Comparison of ENCODE assay signal across 1 cellular context in the genomic region with DNA sequence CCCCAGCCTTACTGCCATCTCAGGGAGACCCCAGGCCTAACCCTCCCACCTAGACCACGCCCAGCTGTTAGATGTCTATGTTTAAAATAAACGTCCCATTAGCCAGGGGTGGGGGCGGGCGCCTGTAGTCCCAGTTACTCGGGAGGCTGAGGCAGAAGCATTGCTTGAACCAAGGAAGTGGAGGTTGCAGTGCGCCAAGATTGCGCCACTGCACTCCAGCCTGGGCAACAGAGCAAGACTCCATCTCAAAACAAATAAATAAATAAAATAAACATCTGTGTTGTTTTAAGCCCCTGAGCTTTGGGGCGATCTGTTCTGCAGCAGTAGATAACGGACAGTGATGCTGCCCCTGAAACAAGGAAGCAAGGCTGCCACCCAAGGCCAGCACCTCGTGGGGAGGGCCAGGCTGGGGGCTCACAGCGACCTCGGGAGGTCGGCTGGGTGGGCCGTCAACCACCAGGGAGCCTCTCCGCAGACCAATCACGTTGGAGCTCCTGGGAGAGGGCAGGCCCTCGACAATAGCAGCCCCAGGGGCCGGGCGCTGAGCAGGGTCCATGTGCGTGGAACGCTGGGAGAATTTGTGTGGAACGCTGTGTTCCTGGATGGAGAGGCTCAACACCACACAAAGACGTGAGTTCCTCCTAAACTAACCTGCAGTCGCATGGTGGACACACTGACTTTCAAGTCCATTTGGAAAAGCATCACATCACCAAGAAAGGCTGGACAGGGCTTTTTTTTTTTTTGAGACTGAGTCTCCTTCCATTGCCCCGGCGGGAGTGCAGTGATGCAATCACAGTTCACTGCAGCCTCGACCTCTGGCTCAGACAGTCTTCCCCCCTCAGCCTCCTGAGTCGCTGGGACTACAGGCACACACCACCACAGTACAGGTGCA.
TF ChIP-seq lines count a peak whose summit lies in the region.

No MANE protein-coding gene starts in this region.

TF ChIP-seq in endothelial cell of umbilical vein, 7 proteins besides CTCF, POLR2A, EP300 and RAD21:
- TF ChIP-seq MAX (IDR thresholded peaks at IDR 0.05; ENCODE audit: insufficient read depth, insufficient read length) = no peak
- TF ChIP-seq GATA2 (IDR thresholded peaks at IDR 0.05; ENCODE audit: insufficient read depth, insufficient read length, low read depth, low read length) = no peak
- no peak for TF ChIP-seq EZH2 (IDR thresholded peaks at IDR 0.05; ENCODE audit: borderline replicate concordance, low read depth, low read length, severe bottlenecking)
- TF ChIP-seq MYC (IDR thresholded peaks at IDR 0.05; ENCODE audit: low read depth, low read length) = no peak
- TF ChIP-seq FOS (IDR thresholded peaks at IDR 0.05; ENCODE audit: borderline replicate concordance, insufficient read depth, low read length) = no peak
- no peak for TF ChIP-seq POLR2AphosphoS5 (IDR thresholded peaks at IDR 0.05; ENCODE audit: insufficient read depth, low read depth, low read length)
- no peak for TF ChIP-seq JUN (IDR thresholded peaks at IDR 0.05; ENCODE audit: borderline replicate concordance, insufficient read depth, insufficient read length, low read depth)
